ENCODE assay signal across 8 cellular contexts in the genomic region with DNA sequence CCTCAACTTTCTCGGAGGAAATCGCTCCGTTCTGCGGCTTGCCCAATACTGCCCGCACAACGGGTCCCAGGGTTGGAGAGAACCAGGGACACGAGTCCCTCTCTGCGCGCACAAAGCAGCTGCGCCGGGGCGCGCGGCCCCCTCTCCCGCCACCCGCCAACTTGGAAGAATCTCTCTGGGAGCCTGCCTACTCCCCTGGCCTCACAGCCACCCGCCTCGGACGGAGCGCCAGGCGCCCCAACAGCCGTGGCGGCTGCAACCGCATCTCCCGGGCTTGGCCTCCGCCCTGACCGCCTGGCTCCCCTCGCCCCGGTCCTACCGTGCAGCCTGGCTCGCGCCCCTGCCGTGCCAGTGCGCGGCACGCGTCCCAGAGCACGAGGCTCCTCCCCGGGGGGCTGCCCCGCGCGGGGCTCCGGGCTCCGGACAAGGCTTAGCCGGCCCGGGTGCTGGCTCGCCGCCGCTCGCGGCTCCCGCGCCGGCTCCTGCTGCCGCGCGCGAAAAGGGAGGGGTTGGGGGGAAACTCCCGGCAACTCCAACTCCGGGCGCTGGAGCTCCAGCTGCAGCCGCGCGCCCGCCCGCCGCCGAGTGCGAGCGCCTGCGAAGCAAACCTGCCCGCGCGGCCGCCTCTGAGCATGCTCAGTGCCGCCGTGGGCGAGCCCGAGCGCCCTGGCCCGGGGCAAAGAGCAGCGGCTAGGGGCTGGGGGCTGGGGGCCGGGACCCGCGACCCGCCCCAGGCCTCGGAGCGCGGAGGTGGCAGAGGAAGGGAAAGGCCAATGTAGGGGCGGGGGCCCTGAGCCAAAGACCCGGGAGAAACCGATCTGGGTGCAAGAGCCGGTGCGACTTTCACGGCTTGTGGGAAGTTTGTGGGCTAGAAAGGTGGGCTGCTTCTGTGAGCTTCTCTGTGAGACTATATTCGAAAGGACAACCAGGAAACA. TPM values are rescaled to one million over a fixed set of nuclear protein-coding genes. Genes with fewer than 3 reads are reported as not detected.
DNase-seq lines count a peak whose midpoint lies in the region; ATAC-seq, FAIRE-seq and TF ChIP-seq lines count a peak whose summit lies in the region.

Gene STXBP6, minus strand, starts transcription at position 589 of the 935 bp plus-strand sequence. CDS start 75,329 bp downstream, outside the sequence.

- H3K4me1 Mint-ChIP-seq in GM23338 = peaks cover 30% of the 10 kb centered on the region

- peak within 1 kb of the TSS; percentile 96 for H2AFZ ChIP-seq in GM23338

- no peaks in the 10 kb centered on the region; the same call in 2 of the 3 replicates for H3K36me3 Mint-ChIP-seq in GM23338 (ENCODE audit: low read depth)

- H3K9me2 ChIP-seq in GM23338 (ENCODE audit: insufficient read depth) = no peaks in the 10 kb centered on the region

- H3F3A ChIP-seq in GM23338 (replicated peaks; ENCODE audit: low read depth) = no peaks in the 10 kb centered on the region

- 0% methylated on average over 91 to 96 of the region's 96 CpGs for WGBS in pancreas, 2 donors

- H3K9me3 Mint-ChIP-seq in GM23338 = no peaks in the 10 kb centered on the region; the same call in 2 of the 3 replicates

- H4K20me1 ChIP-seq in GM23338 (replicated peaks; ENCODE audit: insufficient read depth) = 0 out of 2 replicates have a peak, but pooled peaks cover 8% of the 10 kb centered on the region

- no peaks in the 10 kb centered on the region for H3K9me3 ChIP-seq in pancreas

- peaks cover 18% of the 10 kb centered on the region for H3K79me2 ChIP-seq in GM23338 (replicated peaks; ENCODE audit: insufficient read depth)

- no peak for FAIRE-seq in pancreas (lab: Jason Lieb, UNC)

- H3K27me3 Mint-ChIP-seq in GM23338 (ENCODE audit: insufficient read depth, low read depth, poor library complexity) = peaks cover 28% of the 10 kb centered on the region

- no peak within 1 kb of the TSS for H3K27ac Mint-ChIP-seq in GM23338

- peak; percentile 82 for ATAC-seq in GM23338
- ATAC-seq in left ventricle myocardium superior = peak; percentile 91
- ATAC-seq in pancreas = peak; percentile 73 to 85 (median 81)
- no peak for ATAC-seq in HG03460 (IDR thresholded peaks at IDR 0.05; ENCODE audit: unreplicated experiment)
- no peak for ATAC-seq in HG03571 (IDR thresholded peaks at IDR 0.05; ENCODE audit: unreplicated experiment)

- TF ChIP-seq CTCF in GM23338 (conservative IDR thresholded peaks at IDR 0.05; ENCODE audit: low read depth in 2 of 2) (no peak), pancreas (IDR thresholded peaks at IDR 0.05) (no peak)

- peak within 1 kb of the TSS; percentile 93 for H3K4me2 ChIP-seq in GM23338

- peak within 1 kb of the TSS; percentile 87 for H3K4me3 Mint-ChIP-seq in GM23338

- no peaks in the 10 kb centered on the region; the same call in 1 of the 2 replicates for H3K36me3 ChIP-seq in GM23338 (ENCODE audit: insufficient read depth)
- no peaks in the 10 kb centered on the region for H3K36me3 ChIP-seq in pancreas

- DNase-seq in DMS153 treated with DMSO at 0.1 percent for 48 hours (lab: John Stamatoyannopoulos, UW; ENCODE audit: unreplicated experiment) (peak; percentile 34), GM23338 (ENCODE audit: low spot score) (peak; percentile 81), NCI-H2196 (lab: John Stamatoyannopoulos, UW; ENCODE audit: unreplicated experiment) (peak; percentile 6), left ventricle myocardium superior (peak; percentile 91), pancreas (peak; percentile 84 to 94 (median 89))

- intact Hi-C loops in left ventricle myocardium superior (cut with micrococcal nuclease) (loop anchor here (10.0 kb wide), 2 partner anchors 65 to 315 kb away; no protein-coding TSS in a partner anchor), pancreas (cut with DNase I) (loop anchor here in 2 of 3 donors (5.0 to 10.0 kb wide), 2 partner anchors 243 to 245 kb away; no protein-coding TSS in a partner anchor)

- H3K4me1 ChIP-seq in GM23338 (ENCODE audit: insufficient read depth) (peaks cover 46% of the 10 kb centered on the region), pancreas (peaks cover 30 to 54% (median 35%) of the 10 kb centered on the region in 3 donors)

- no peak within 1 kb of the TSS for H3K27ac ChIP-seq in GM23338 (ENCODE audit: low read depth)
- H3K27ac ChIP-seq in angular gyrus (ENCODE audit: low read depth, low read length) = peak within 1 kb of the TSS; percentile 69
- peak within 1 kb of the TSS; percentile 83 to 92 (median 86) for H3K27ac ChIP-seq in pancreas

- H3K27me3 ChIP-seq in GM23338 (ENCODE audit: insufficient read depth) = peaks cover 49% of the 10 kb centered on the region
- H3K27me3 ChIP-seq in pancreas = no peaks in the 10 kb centered on the region

- peak within 1 kb of the TSS; percentile 66 for H3K4me3 ChIP-seq in GM23338
- H3K4me3 ChIP-seq in pancreas = peak within 1 kb of the TSS; percentile 68 to 87 (median 76)

TF ChIP-seq in GM23338, 12 proteins besides CTCF, POLR2A, EP300 and RAD21:
- TF ChIP-seq ZNF331 (CRISPR knock-in tag; IDR thresholded peaks at IDR 0.05; ENCODE audit: low read depth) (no peak), EZH2 (IDR thresholded peaks at IDR 0.05; ENCODE audit: low read depth, unreplicated experiment) (peak; percentile 49)

RNA-seq across cellular contexts. Expression of gene STXBP6, which starts in this region (rescaled TPM):
- 19.7 and 23.8 TPM in 2 replicates for total RNA-seq in GM23338 (2014; rRNA removed; shearing (Covaris generic))
- polyA plus RNA-seq in GM23338 (2016; fragmentation: Nextera tagmentation; extraction: Ambion mirVana) (29.0 TPM in 2 replicates), pancreas (10 to 100 TPM in 1 of 2 donors, 1 to 10 TPM in 1; 9.9 to 14.1 TPM)
- total RNA-seq in left ventricle myocardium superior (43.5 TPM), pancreas (10 to 100 TPM; 20.7 to 28.5 (median 25.0) TPM)

Comparison
In these comparisons a context has a peak if more than half of its experiments do, and no peak if none do; other contexts are left out.
1. DNase-seq: peak in every context shown above with its lines; median percentile 91 in left ventricle myocardium superior; 89 in pancreas; 81 in GM23338; 34 in DMS153 treated with DMSO at 0.1 percent for 48 hours; 6 in NCI-H2196.
2. ATAC-seq: peak in GM23338 (single experiment), left ventricle myocardium superior (single experiment) and pancreas (4 of 4); none in HG03460 (single experiment) and HG03571 (single experiment).